In the genomic region with DNA sequence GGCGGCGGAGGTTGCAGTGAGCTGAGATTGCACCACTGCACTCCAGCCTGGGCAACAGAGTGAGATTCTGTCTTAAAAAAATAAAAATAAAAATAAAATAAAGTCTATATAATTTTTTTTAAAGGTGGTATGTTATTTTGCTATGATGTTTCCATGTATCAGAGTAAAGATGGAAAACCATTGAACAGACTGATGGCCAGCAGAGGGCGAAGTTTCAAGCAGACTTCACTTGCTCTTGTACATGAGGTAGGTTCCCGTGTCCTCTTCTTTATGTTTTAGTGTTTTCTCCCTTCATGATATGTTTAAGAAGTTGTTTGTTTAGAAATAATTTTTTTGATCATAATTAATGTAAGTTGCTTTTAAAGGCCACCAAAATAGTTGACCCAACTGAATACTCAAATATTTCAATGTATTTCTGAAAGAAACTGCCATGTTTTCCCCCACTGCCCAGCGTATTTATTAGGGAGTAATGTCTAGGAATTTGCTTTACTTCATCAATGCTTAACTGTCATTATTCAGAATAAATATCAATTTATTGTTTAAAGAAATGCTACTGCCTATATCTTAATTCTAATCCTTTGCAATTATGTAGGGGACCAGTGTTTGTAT, we compare ENCODE assay signal across 8 cellular contexts.
A peak's percentile ranks its signal among the peaks of the same experiment; 100 is the strongest.
DNase-seq lines count a peak whose midpoint lies in the region; ATAC-seq and TF ChIP-seq lines count a peak whose summit lies in the region.

No MANE protein-coding gene starts in this region.

- H3K36me3 ChIP-seq in NT2/D1 (ENCODE audit: insufficient read depth, insufficient read length, low read length) (peaks cover 15% of the 10 kb centered on the region), aorta (ENCODE audit: control insufficient read depth in 1 of 2, insufficient read depth in 2 of 2, low read length in 1 of 2) (peaks cover 0 to 2% of the 10 kb centered on the region in 2 donors)

- H3K9ac ChIP-seq in NT2/D1 (ENCODE audit: insufficient read length, low read depth), result no peak overlapping the region

- no peak overlapping the region for H3K27ac ChIP-seq in aorta (ENCODE audit: low read depth in 1 of 2, low read length in 2 of 2)

- no peaks in the 10 kb centered on the region for H3K4me1 ChIP-seq in NT2/D1 (ENCODE audit: insufficient read depth, insufficient read length)
- no peaks in the 10 kb centered on the region for H3K4me1 ChIP-seq in aorta (ENCODE audit: control insufficient read depth in 1 of 2, insufficient read depth in 2 of 2, low read length in 2 of 2)

- no peaks in the 10 kb centered on the region for H3K27me3 ChIP-seq in NT2/D1 (ENCODE audit: insufficient read depth, insufficient read length)
- H3K27me3 ChIP-seq in aorta (ENCODE audit: control insufficient read depth in 1 of 2, insufficient read depth in 2 of 2, low read length in 1 of 2), result no peaks in the 10 kb centered on the region

- H3K4me3 ChIP-seq in NT2/D1 (ENCODE audit: insufficient read length, low read depth) (no peak overlapping the region), fibroblast of villous mesenchyme (ENCODE audit: low read depth, low read length) (no peak overlapping the region), aorta (ENCODE audit: low read length in 2 of 2) (no peak overlapping the region)

- H3K9me3 ChIP-seq in NT2/D1 (ENCODE audit: insufficient read depth, low read length) (peaks cover 2% of the 10 kb centered on the region; the same call in 1 of the 2 replicates), aorta (ENCODE audit: control insufficient read depth, low read length) (no peaks in the 10 kb centered on the region)

- peak; percentile 63 for ATAC-seq in HG02623 (IDR thresholded peaks at IDR 0.05; ENCODE audit: unreplicated experiment)
- no peak for ATAC-seq in aorta (ENCODE audit: low FRiP score)
- ATAC-seq in GM21447 (IDR thresholded peaks at IDR 0.05; ENCODE audit: unreplicated experiment), result no peak

- peak; percentile 66 for TF ChIP-seq CTCF in fibroblast of villous mesenchyme (IDR thresholded peaks at IDR 0.05; ENCODE audit: insufficient read depth, low read depth, low read length)

- 69 to 76% methylated on average over 5 of the region's 5 CpGs for WGBS in aorta, 2 donors

- DNase-seq in COLO668 (lab: John Stamatoyannopoulos, UW; ENCODE audit: unreplicated experiment) (peak; percentile 52), NT2/D1 (ENCODE audit: low read depth, low spot score) (peak; percentile 44), activated T-cell treated with anti-CD3 and anti-CD28 coated beads for 4 hours (peak; percentile 57), fibroblast of villous mesenchyme (ENCODE audit: low read depth) (peak; percentile 62), posterior vena cava (ENCODE audit: low spot score) (peak; percentile 84), aorta (peak; percentile 75 to 82)

- intact Hi-C loops in posterior vena cava (cut with DNase I) (no loop called here), aorta (cut with DNase I) (loop anchor here (2.0 to 5.0 kb wide), 2 partner anchors 226 to 227 kb away; no protein-coding TSS in a partner anchor)

Comparison
In these comparisons a context has a peak if more than half of its experiments do, and no peak if none do; other contexts are left out.
1. intact Hi-C loops: an anchor here in aorta (2.0 to 5.0 kb wide); none called in posterior vena cava.